In the genomic region with DNA sequence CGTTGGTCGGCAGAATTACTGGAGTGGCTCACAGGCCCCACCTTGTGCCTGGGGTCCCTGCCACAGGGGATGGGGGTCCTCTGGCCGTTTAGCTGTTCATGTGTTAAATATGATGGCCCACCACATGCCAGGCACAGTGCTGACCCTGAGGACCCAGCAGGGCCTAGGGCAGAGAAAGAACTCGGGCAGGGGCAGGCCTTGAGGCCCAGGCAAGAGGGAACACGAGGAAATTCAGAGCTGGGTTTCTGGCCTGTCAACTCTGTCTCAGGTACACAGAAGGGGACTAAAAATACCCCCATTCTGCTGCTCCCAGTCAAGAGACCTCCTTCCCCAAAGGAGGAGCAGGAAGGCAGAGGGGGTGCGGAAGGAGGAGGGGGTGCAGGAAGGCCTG, we compare ENCODE assay signal across 9 cellular contexts.
DNase-seq lines count a peak whose midpoint lies in the region; ATAC-seq, FAIRE-seq and TF ChIP-seq lines count a peak whose summit lies in the region.
"Had no signal": no experiment of that assay in that cellular context is flagged by ENCODE, and none has a peak within 500 bp of the region (broad histone marks: within the 10 kb centered on the region; RNA-seq: fewer than 3 reads in every experiment).

No MANE protein-coding gene starts in this region.

- no peaks in the 10 kb centered on the region for H3K36me3 Mint-ChIP-seq in IgD-negative memory B cell
- peaks cover 30% of the 10 kb centered on the region for H3K36me3 Mint-ChIP-seq in effector memory CD8-positive, alpha-beta T cell (ENCODE audit: insufficient read depth)

- peaks cover 57 to 84% (median 80%) of the 10 kb centered on the region in 6 donors for H3K4me1 ChIP-seq in spleen

- no peaks in the 10 kb centered on the region for H3K27me3 Mint-ChIP-seq in IgD-negative memory B cell
- no peaks in the 10 kb centered on the region for H3K27me3 Mint-ChIP-seq in effector memory CD8-positive, alpha-beta T cell

- H3K9me3 Mint-ChIP-seq in IgD-negative memory B cell = no peaks in the 10 kb centered on the region
- no peaks in the 10 kb centered on the region for H3K9me3 Mint-ChIP-seq in effector memory CD8-positive, alpha-beta T cell

- H3K4me3 ChIP-seq in spleen = no peak overlapping the region

- H3K4me1 Mint-ChIP-seq in IgD-negative memory B cell = peaks cover 40 to 54% (median 44%) of the 10 kb centered on the region in 3 donors
- peaks cover 28 to 35% of the 10 kb centered on the region in 2 donors for H3K4me1 Mint-ChIP-seq in effector memory CD8-positive, alpha-beta T cell (ENCODE audit: low read depth in 2 of 2)

- DNase-seq in GM12891 (ENCODE audit: insufficient read length, low spot score) = no peak
- no peak for DNase-seq in effector memory CD8-positive, alpha-beta T cell
- DNase-seq in spleen = no peak
- no peak for DNase-seq in T-helper 9 cell
- no peak for DNase-seq in EL
- DNase-seq in NCI-H82 treated with DMSO at 0.1 percent for 48 hours (lab: John Stamatoyannopoulos, UW; ENCODE audit: unreplicated experiment) = no peak
- DNase-seq: NCI-H1694; NK-92 treated with Interleukin-12 subunit alpha and Interleukin-12 subunit beta, amount 100 ng/mL, for 24 hours had no signal

- no peaks in the 10 kb centered on the region for H3K9me3 ChIP-seq in spleen

- intact Hi-C loops in spleen (cut with DNase I; ENCODE audit: low total_unique reads) = no loop called here

- 29 to 47% (median 34%) methylated on average over 6 of the region's 6 CpGs for WGBS in spleen, 5 donors

- peak overlapping the region in 2 of 4 donors; percentile 57 to 65 for H3K4me3 Mint-ChIP-seq in IgD-negative memory B cell
- H3K4me3 Mint-ChIP-seq in effector memory CD8-positive, alpha-beta T cell = peak overlapping the region; percentile 55 to 56

- H3K27ac Mint-ChIP-seq in IgD-negative memory B cell = peak overlapping the region; percentile 84 to 93 (median 93)
- peak overlapping the region; percentile 93 to 94 for H3K27ac Mint-ChIP-seq in effector memory CD8-positive, alpha-beta T cell

- peak overlapping the region; percentile 89 to 96 (median 90) for H3K27ac ChIP-seq in spleen

- peaks cover 0 to 29% (median 9%) of the 10 kb centered on the region in 6 donors for H3K36me3 ChIP-seq in spleen

- TF ChIP-seq CTCF in spleen (IDR thresholded peaks at IDR 0.05 in 8 of 11, conservative IDR thresholded peaks at IDR 0.05 in 3 of 11) = no peak

- TF ChIP-seq POLR2A in GM12891 (IDR thresholded peaks at IDR 0.05; ENCODE audit: low read depth, low read length) (no peak), spleen (IDR thresholded peaks at IDR 0.05) (no peak)

- peak; percentile 83 for FAIRE-seq in GM12891 (lab: Jason Lieb, UNC)

- no peak for ATAC-seq in effector memory CD8-positive, alpha-beta T cell (replicated peaks)

- no peaks in the 10 kb centered on the region for H3K27me3 ChIP-seq in spleen (replicated peaks in 1 of 7)

TF ChIP-seq in GM12891, 5 proteins besides CTCF, POLR2A, EP300 and RAD21:
- TF ChIP-seq POU2F2 (IDR thresholded peaks at IDR 0.05; ENCODE audit: low read depth, low read length) = no peak
- TF ChIP-seq PAX5 (IDR thresholded peaks at IDR 0.05; ENCODE audit: insufficient read depth, low read length, severe bottlenecking) = no peak
- TF ChIP-seq SPI1 (IDR thresholded peaks at IDR 0.05; ENCODE audit: low read depth, low read length) = no peak
- TF ChIP-seq TAF1 (IDR thresholded peaks at IDR 0.05; ENCODE audit: low read depth, low read length) = no peak
- no peak for TF ChIP-seq POLR2AphosphoS5 (IDR thresholded peaks at IDR 0.05; ENCODE audit: low read depth, low read length)
